In the genomic region with DNA sequence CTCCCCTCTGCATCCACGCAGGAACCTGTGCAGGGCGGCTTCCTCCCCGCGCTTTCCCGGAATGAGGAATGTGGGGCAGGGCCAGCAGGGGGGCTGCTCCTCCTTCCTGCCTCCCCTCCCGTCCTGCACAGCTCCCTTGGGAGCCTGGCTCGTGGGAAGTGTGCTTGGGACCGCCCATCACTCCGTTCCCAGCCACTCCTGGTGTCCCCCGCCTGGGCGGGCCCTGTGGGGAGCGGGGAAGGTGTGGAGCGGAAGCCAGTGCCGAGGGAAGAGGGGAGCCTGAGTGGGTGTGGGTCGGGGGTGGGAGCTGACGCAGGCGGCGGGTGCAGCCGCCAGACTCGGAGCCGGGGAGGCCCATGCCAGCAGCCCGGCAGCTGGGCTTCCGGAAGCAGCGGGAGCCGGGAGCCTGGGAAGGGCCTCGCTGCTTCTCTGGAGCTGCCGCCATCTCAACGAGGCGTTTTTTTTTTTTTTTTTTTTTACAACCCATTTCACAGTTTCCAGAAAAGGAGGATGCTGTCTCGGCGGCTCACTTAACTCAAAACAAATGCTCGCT, we compare ENCODE assay signal across 8 cellular contexts. TPM values are rescaled to one million over a fixed set of nuclear protein-coding genes. Genes with fewer than 3 reads are reported as not detected.
DNase-seq lines count a peak whose midpoint lies in the region; ATAC-seq and TF ChIP-seq lines count a peak whose summit lies in the region.

No MANE protein-coding gene starts in this region.

- ATAC-seq in GM21526 (IDR thresholded peaks at IDR 0.05; ENCODE audit: low FRiP score, unreplicated experiment): no peak
- no peak for ATAC-seq in activated naive CD4-positive, alpha-beta T cell treated with anti-CD3 and anti-CD28 coated beads, Interleukin-2, amount 50 U/mL, for 72 hours

- H3K27ac ChIP-seq in effector memory CD4-positive, alpha-beta T cell (ENCODE audit: insufficient read depth, low read length, poor library complexity, severe bottlenecking): no peak overlapping the region

- peak; percentile 99 for DNase-seq in Daoy (ENCODE audit: low read depth)
- peak; percentile 95 to 97 for DNase-seq in NCI-H524 (lab: John Stamatoyannopoulos, UW)
- DNase-seq in dermis microvascular lymphatic vessel endothelial cell (ENCODE audit: low read depth in 2 of 2): peak; percentile 64 to 87
- peak; percentile 97 for DNase-seq in mesenteric fat pad (ENCODE audit: low spot score)
- DNase-seq in activated naive CD4-positive, alpha-beta T cell treated with anti-CD3 and anti-CD28 coated beads, Interleukin-2, amount 50 U/mL, for 72 hours (ENCODE audit: low spot score in 2 of 2): no peak
- DNase-seq in effector memory CD4-positive, alpha-beta T cell: no peak
- no peak for DNase-seq in GM13976 (ENCODE audit: low spot score)

- H3K9me3 Mint-ChIP-seq in activated naive CD4-positive, alpha-beta T cell treated with anti-CD3 and anti-CD28 coated beads, Interleukin-2, amount 50 U/mL, for 72 hours: no peaks in the 10 kb centered on the region

- in situ Hi-C loops in GM13976 (cut with MboI; ENCODE audit: low sequenced_read_pairs, unreplicated experiment): no loop called here

- H3K27me3 ChIP-seq in effector memory CD4-positive, alpha-beta T cell (replicated peaks; ENCODE audit: control insufficient read depth, insufficient read depth, low read length, poor library complexity, severe bottlenecking): peaks cover 3% of the 10 kb centered on the region

- H3K4me3 ChIP-seq in effector memory CD4-positive, alpha-beta T cell (ENCODE audit: insufficient read depth, low read depth, low read length, poor library complexity, severe bottlenecking): no peak overlapping the region

- no peak overlapping the region for H3K27ac Mint-ChIP-seq in activated naive CD4-positive, alpha-beta T cell treated with anti-CD3 and anti-CD28 coated beads, Interleukin-2, amount 50 U/mL, for 72 hours

- TF ChIP-seq CTCF in GM13976 (IDR thresholded peaks at IDR 0.05; ENCODE audit: borderline replicate concordance, control extremely low read depth, extremely low read depth, insufficient read depth, missing control alignments): no peak

- H3K4me1 ChIP-seq in effector memory CD4-positive, alpha-beta T cell (ENCODE audit: control insufficient read depth, insufficient read depth, low read length, poor library complexity, severe bottlenecking): no peaks in the 10 kb centered on the region

- H3K9me3 ChIP-seq in effector memory CD4-positive, alpha-beta T cell (ENCODE audit: control insufficient read depth, low read length): no peaks in the 10 kb centered on the region

- H3K36me3 Mint-ChIP-seq in activated naive CD4-positive, alpha-beta T cell treated with anti-CD3 and anti-CD28 coated beads, Interleukin-2, amount 50 U/mL, for 72 hours: no peaks in the 10 kb centered on the region

- H3K36me3 ChIP-seq in effector memory CD4-positive, alpha-beta T cell (ENCODE audit: control insufficient read depth, insufficient read depth, low read length): no peaks in the 10 kb centered on the region

RNA-seq across cellular contexts. Expression of a gene that starts 24.2 kb away (rescaled TPM):
- total RNA-seq in Daoy (2014; rRNA removed; shearing (Covaris generic)): 6.8 and 11.0 TPM in 2 replicates
- 2.1 and 6.3 TPM in 2 replicates for total RNA-seq in dermis microvascular lymphatic vessel endothelial cell
- total RNA-seq in mesenteric fat pad: 11.0 TPM
- total RNA-seq in activated naive CD4-positive, alpha-beta T cell treated with anti-CD3 and anti-CD28 coated beads, Interleukin-2, amount 50 U/mL, for 72 hours: under 1 TPM in 1 of 2 donors, not detected in 1; 0.16 TPM

Comparison
In these comparisons a context has a peak if more than half of its experiments do, and no peak if none do; other contexts are left out.
1. DNase-seq: peak in Daoy (single experiment), NCI-H524 (2 of 2), dermis microvascular lymphatic vessel endothelial cell (2 of 2) and mesenteric fat pad (single experiment); none in activated naive CD4-positive, alpha-beta T cell treated with anti-CD3 and anti-CD28 coated beads, Interleukin-2, amount 50 U/mL, for 72 hours (0 of 2), effector memory CD4-positive, alpha-beta T cell (0 of 3) and GM13976 (single experiment).